Comparison of ENCODE assay signal across 1 cellular context in genomic region chr20:38446441-38447209, GRCh38.
TF ChIP-seq lines count a peak whose summit lies in the region.

No MANE protein-coding gene starts in this region.

TF ChIP-seq in K562, 482 proteins besides CTCF, POLR2A, EP300 and RAD21 (continued from another document):
- TF ChIP-seq SMC3 (conservative IDR thresholded peaks at IDR 0.05; ENCODE audit: insufficient read depth, low read depth, low read length): peak; percentile 59
- peak; percentile 84 for TF ChIP-seq GATAD2B (IDR thresholded peaks at IDR 0.05; ENCODE audit: borderline replicate concordance)
- 0 out of 2 replicates have a peak, but pooled peaks have one; percentile 62 for TF ChIP-seq NBN (IDR thresholded peaks at IDR 0.05; ENCODE audit: low read depth)
- 0 out of 2 replicates have a peak, but pooled peaks have one; percentile 65 for TF ChIP-seq THAP7 (CRISPR knock-in tag; IDR thresholded peaks at IDR 0.05)
- no peak for TF ChIP-seq MEIS2 (IDR thresholded peaks at IDR 0.05; ENCODE audit: partially characterized antibody)
- peak; percentile 76 for TF ChIP-seq ARID4B (CRISPR knock-in tag; IDR thresholded peaks at IDR 0.05)
- 0 out of 2 replicates have a peak, but pooled peaks have one; percentile 40 for TF ChIP-seq NFRKB (IDR thresholded peaks at IDR 0.05; ENCODE audit: low read depth)
- no peak for TF ChIP-seq ZNF57 (CRISPR knock-in tag; IDR thresholded peaks at IDR 0.05)
- TF ChIP-seq ZNF644 (tag; IDR thresholded peaks at IDR 0.05; ENCODE audit: low read depth): peak; percentile 51; the same call in 1 of the 2 replicates
- TF ChIP-seq POLR2G (IDR thresholded peaks at IDR 0.05; ENCODE audit: low read depth, low read length): peak; percentile 100
- peak; percentile 96 for TF ChIP-seq ZFX (CRISPR knock-in tag; IDR thresholded peaks at IDR 0.05)
- peak; percentile 89; the same call in 1 of the 2 replicates for TF ChIP-seq KAT7 (CRISPR knock-in tag; IDR thresholded peaks at IDR 0.05; ENCODE audit: borderline replicate concordance)
- peak; percentile 92 for TF ChIP-seq POLR2AphosphoS5 (IDR thresholded peaks at IDR 0.05; ENCODE audit: control insufficient read depth, insufficient read depth, low read depth, low read length)
- peak; percentile 99 for TF ChIP-seq XRCC5 (IDR thresholded peaks at IDR 0.05; ENCODE audit: low read depth, low read length)
- no peak for TF ChIP-seq ZNF76 (CRISPR knock-in tag; IDR thresholded peaks at IDR 0.05; ENCODE audit: borderline replicate concordance)
- 0 out of 2 replicates have a peak, but pooled peaks have one; percentile 30 for TF ChIP-seq NR2C2 (CRISPR knock-in tag; IDR thresholded peaks at IDR 0.05)
- peak; percentile 39; the same call in 1 of the 2 replicates for TF ChIP-seq NR2C2 (tag; IDR thresholded peaks at IDR 0.05)
- peak; percentile 48; the same call in 1 of the 2 replicates for TF ChIP-seq NCOR1 (IDR thresholded peaks at IDR 0.05)
- TF ChIP-seq HCFC1 (IDR thresholded peaks at IDR 0.05; ENCODE audit: low read depth, low read length): peak; percentile 84
- no peak for TF ChIP-seq HNRNPH1 (optimal IDR thresholded peaks at IDR 0.05; ENCODE audit: low read depth, low read length)
- peak; percentile 47; the same call in 1 of the 2 replicates for TF ChIP-seq FOSL1 (tag; conservative IDR thresholded peaks at IDR 0.05)
- 0 out of 2 replicates have a peak, but pooled peaks have one; percentile 73 for TF ChIP-seq ZC3H11A (IDR thresholded peaks at IDR 0.05; ENCODE audit: low read depth, low read length)
- peak; percentile 87 for TF ChIP-seq KDM5B (IDR thresholded peaks at IDR 0.05; ENCODE audit: insufficient replicate concordance, low read depth, low read length)
- peak; percentile 54 for TF ChIP-seq HNRNPLL (IDR thresholded peaks at IDR 0.05; ENCODE audit: low read depth, low read length, poor library complexity, severe bottlenecking)
- peak; percentile 93 for TF ChIP-seq CTCFL (IDR thresholded peaks at IDR 0.05; ENCODE audit: borderline replicate concordance, insufficient read depth, low read depth, low read length, poor library complexity, severe bottlenecking)
- 0 out of 4 replicates have a peak, but pooled peaks of 1 of the 2 experiments have one; percentile 33 for TF ChIP-seq ARNT (IDR thresholded peaks at IDR 0.05)
- peak; percentile 84 for TF ChIP-seq RNF2 (IDR thresholded peaks at IDR 0.05)
- peak; percentile 19; the same call in 1 of the 2 replicates for TF ChIP-seq ZNF324 (CRISPR knock-in tag; IDR thresholded peaks at IDR 0.05)
- peak; percentile 67 for TF ChIP-seq MXI1 (IDR thresholded peaks at IDR 0.05; ENCODE audit: low read depth, low read length)
- peak in 1 of 2 experiments; percentile 65; a peak in 1 of 3 replicates for TF ChIP-seq CBX3 (IDR thresholded peaks at IDR 0.05; ENCODE audit: borderline replicate concordance in 1 of 2, low read length in 2 of 2)
- TF ChIP-seq ARID1B (IDR thresholded peaks at IDR 0.05): 0 out of 2 replicates have a peak, but pooled peaks have one; percentile 29
- peak; percentile 77 for TF ChIP-seq ATF7 (IDR thresholded peaks at IDR 0.05)
- peak; percentile 76; the same call in 1 of the 2 replicates for TF ChIP-seq PTBP1 (IDR thresholded peaks at IDR 0.05; ENCODE audit: low read depth, low read length)
- TF ChIP-seq ZKSCAN8 (CRISPR knock-in tag; IDR thresholded peaks at IDR 0.05): no peak
- peak; percentile 99 for TF ChIP-seq TAF1 (IDR thresholded peaks at IDR 0.05; ENCODE audit: control insufficient read depth, extremely low read depth, insufficient read depth, low read length, severe bottlenecking)
- TF ChIP-seq SOX6 (IDR thresholded peaks at IDR 0.05): peak; percentile 76
- no peak; the same call in 1 of the 2 replicates for TF ChIP-seq TGIF2 (CRISPR knock-in tag; IDR thresholded peaks at IDR 0.05)
- peak; percentile 25 for TF ChIP-seq POU5F1 (IDR thresholded peaks at IDR 0.05; ENCODE audit: borderline replicate concordance, low read depth, low read length, partially characterized antibody)
- peak; percentile 90 for TF ChIP-seq CCNT2 (IDR thresholded peaks at IDR 0.05; ENCODE audit: borderline replicate concordance, extremely low read depth, insufficient read length, low read depth, low read length)
- no peak for TF ChIP-seq XRCC4 (IDR thresholded peaks at IDR 0.05; ENCODE audit: extremely low read depth, insufficient read depth, insufficient read length)
